34 cellular contexts compared by ENCODE assay signal in the genomic region with DNA sequence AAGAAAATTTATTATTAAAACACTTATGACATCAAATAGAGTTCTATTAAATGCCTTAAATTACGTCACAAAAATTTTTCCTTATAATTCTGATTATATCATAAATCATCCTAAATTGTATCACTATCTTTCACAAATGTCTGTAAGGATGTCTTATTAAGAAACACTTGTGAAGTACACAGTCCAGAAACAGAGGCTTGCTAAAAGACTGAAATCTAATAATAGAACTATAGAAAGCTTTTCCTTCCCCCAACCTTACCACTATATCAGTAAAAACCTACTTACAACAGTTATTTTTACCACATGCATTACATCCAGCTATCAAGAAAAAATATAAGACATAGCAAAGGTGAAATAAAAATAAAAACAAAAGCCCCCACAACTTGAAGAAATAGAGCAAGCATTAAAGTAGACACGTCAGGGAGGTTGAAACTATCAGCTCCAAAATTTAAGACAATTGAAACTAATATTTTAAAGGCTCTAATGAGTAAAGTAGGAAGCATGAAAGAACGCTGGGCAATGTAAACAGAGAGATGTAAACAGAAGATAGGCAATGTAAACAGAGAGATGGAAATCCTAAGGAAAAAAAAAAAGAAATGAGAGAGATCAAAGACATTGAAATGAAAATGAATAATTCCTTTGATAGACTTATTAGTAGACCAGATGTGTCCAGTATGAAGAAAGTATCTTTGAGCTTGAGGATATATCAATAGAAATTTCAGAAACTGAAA.
"Had no signal": no experiment of that assay in that cellular context is flagged by ENCODE, and none has a peak within 500 bp of the region (broad histone marks: within the 10 kb centered on the region; RNA-seq: fewer than 3 reads in every experiment).

No MANE protein-coding gene starts in this region.

- H3K27me3 ChIP-seq: brain microvascular endothelial cell, MG63, SJCRH30 had no signal

- H2AFZ ChIP-seq: PC-9 had no signal

- H3K36me3 ChIP-seq: brain microvascular endothelial cell, MG63, SJCRH30, WERI-Rb-1 had no signal

- H3K4me2 ChIP-seq: PC-9 had no signal

- H3K4me1 ChIP-seq: SJCRH30 had no signal

- H3K4me3 Mint-ChIP-seq: activated CD4-positive, alpha-beta memory T cell treated with anti-CD3 and anti-CD28 coated beads, Interleukin-2, amount 10 ng/mL, durations not matched to agents 7 days and 5 days; activated CD8-positive, alpha-beta memory T cell treated with anti-CD3 and anti-CD28 coated beads, Interleukin-2, amount 10 ng/mL, durations not matched to agents 7 days and 5 days; activated naive CD8-positive, alpha-beta T cell treated with anti-CD3 and anti-CD28 coated beads for 36 hours; activated T-helper 17 cell treated with anti-CD3 and anti-CD28 coated beads, Interleukin-2, amount 50 U/mL, for 72 hours had no signal

- H3K4me1 Mint-ChIP-seq: activated CD4-positive, alpha-beta memory T cell treated with anti-CD3 and anti-CD28 coated beads, Interleukin-2, amount 10 ng/mL, durations not matched to agents 7 days and 5 days; activated CD8-positive, alpha-beta memory T cell treated with anti-CD3 and anti-CD28 coated beads, Interleukin-2, amount 10 ng/mL, durations not matched to agents 7 days and 5 days; activated naive CD8-positive, alpha-beta T cell treated with anti-CD3 and anti-CD28 coated beads for 36 hours; activated T-helper 17 cell treated with anti-CD3 and anti-CD28 coated beads, Interleukin-2, amount 50 U/mL, for 72 hours had no signal

- DNase-seq: activated CD4-positive, alpha-beta memory T cell treated with anti-CD3 and anti-CD28 coated beads, Interleukin-2, amount 10 ng/mL, durations not matched to agents 7 days and 5 days; activated CD4-positive, alpha-beta T cell treated with anti-CD3 and anti-CD28 coated beads for 1 hour; activated CD4-positive, alpha-beta T cell treated with anti-CD3 and anti-CD28 coated beads for 48 hours; activated CD4-positive, CD25-positive, alpha-beta regulatory T cell; activated CD8-positive, alpha-beta memory T cell treated with anti-CD3 and anti-CD28 coated beads for 24 hours; activated CD8-positive, alpha-beta memory T cell treated with anti-CD3 and anti-CD28 coated beads, Interleukin-2, amount 10 ng/mL, durations not matched to agents 7 days and 5 days; activated CD8-positive, alpha-beta memory T cell treated with anti-CD3 and anti-CD28 coated beads, Interleukin-2, amount 50 U/mL, for 48 hours; activated effector memory CD4-positive, alpha-beta T cell treated with anti-CD3 and anti-CD28 coated beads, Interleukin-2, amount 50 U/mL, for 16 hours; activated naive CD4-positive, alpha-beta T cell; activated naive CD4-positive, alpha-beta T cell treated with anti-CD3 and anti-CD28 coated beads, Interleukin-2, amount 50 U/mL, for 16 hours; activated naive CD8-positive, alpha-beta T cell treated with anti-CD3 and anti-CD28 coated beads for 36 hours; activated T-cell treated with anti-CD3 and anti-CD28 coated beads, Interleukin-2, amount 50 U/mL, for 48 hours; amniotic stem cell; aorta; brain microvascular endothelial cell; Kasumi-1; KG1; MG63; NCI-H1048; NCI-H1105 treated with DMSO at 0.1 percent for 48 hours; NCI-H1436; NCI-H1694; NCI-H1930; NCI-H2081 treated with DMSO at 0.1 percent for 48 hours; NCI-H345; NCI-H524 treated with DMSO at 0.1 percent for 48 hours; PC-9; SHP77; SJCRH30; T1000; WERI-Rb-1 had no signal

- H3K4me3 ChIP-seq: MG63, PC-9, SJCRH30, SK-N-MC had no signal

- H3K27ac Mint-ChIP-seq: activated CD4-positive, alpha-beta memory T cell treated with anti-CD3 and anti-CD28 coated beads, Interleukin-2, amount 10 ng/mL, durations not matched to agents 7 days and 5 days; activated CD8-positive, alpha-beta memory T cell treated with anti-CD3 and anti-CD28 coated beads, Interleukin-2, amount 10 ng/mL, durations not matched to agents 7 days and 5 days; activated naive CD8-positive, alpha-beta T cell treated with anti-CD3 and anti-CD28 coated beads for 36 hours; activated T-helper 17 cell treated with anti-CD3 and anti-CD28 coated beads, Interleukin-2, amount 50 U/mL, for 72 hours had no signal

- H3K36me3 Mint-ChIP-seq: activated CD8-positive, alpha-beta memory T cell treated with anti-CD3 and anti-CD28 coated beads, Interleukin-2, amount 10 ng/mL, durations not matched to agents 7 days and 5 days; activated naive CD8-positive, alpha-beta T cell treated with anti-CD3 and anti-CD28 coated beads for 36 hours had no signal

- ATAC-seq: activated CD8-positive, alpha-beta memory T cell treated with anti-CD3 and anti-CD28 coated beads, Interleukin-2, amount 10 ng/mL, durations not matched to agents 7 days and 5 days; activated T-helper 17 cell treated with anti-CD3 and anti-CD28 coated beads, Interleukin-2, amount 50 U/mL, for 72 hours had no signal

- H3K27me3 Mint-ChIP-seq: activated CD4-positive, alpha-beta memory T cell treated with anti-CD3 and anti-CD28 coated beads, Interleukin-2, amount 10 ng/mL, durations not matched to agents 7 days and 5 days; activated CD8-positive, alpha-beta memory T cell treated with anti-CD3 and anti-CD28 coated beads, Interleukin-2, amount 10 ng/mL, durations not matched to agents 7 days and 5 days; activated naive CD8-positive, alpha-beta T cell treated with anti-CD3 and anti-CD28 coated beads for 36 hours; activated T-helper 17 cell treated with anti-CD3 and anti-CD28 coated beads, Interleukin-2, amount 50 U/mL, for 72 hours had no signal

- H3K27ac ChIP-seq: brain microvascular endothelial cell, PC-9, RWPE1, SJCRH30, SK-N-MC, WERI-Rb-1 had no signal

- H3K9me3 ChIP-seq: MG63 had no signal
